9 cellular contexts compared by ENCODE assay signal in genomic region chr10:69056129-69056528, GRCh38. TPM values are rescaled to one million over a fixed set of nuclear protein-coding genes. Genes with fewer than 3 reads are reported as not detected.
A peak's percentile ranks its signal among the peaks of the same experiment; 100 is the strongest.
DNase-seq lines count a peak whose midpoint lies in the region; ATAC-seq lines count a peak whose summit lies in the region.
"Had no signal": no experiment of that assay in that cellular context is flagged by ENCODE, and none has a peak within 500 bp of the region (broad histone marks: within the 10 kb centered on the region; RNA-seq: fewer than 3 reads in every experiment).

No MANE protein-coding gene starts in this region.

- H3K79me2 ChIP-seq in ACC112 (ENCODE audit: control insufficient read depth, insufficient read depth, low read length, unreplicated experiment) = no peaks in the 10 kb centered on the region

- no peaks in the 10 kb centered on the region for H3K9me3 ChIP-seq in mucosa of rectum (ENCODE audit: control insufficient read depth in 2 of 2, low read length in 2 of 2)

- no peaks in the 10 kb centered on the region for H3K36me3 ChIP-seq in ACC112 (ENCODE audit: insufficient read depth, low read length)
- no peaks in the 10 kb centered on the region for H3K36me3 ChIP-seq in mucosa of rectum (ENCODE audit: control insufficient read depth in 2 of 2, insufficient read depth in 2 of 2, low read length in 2 of 2)

- no peak overlapping the region for H2AFZ ChIP-seq in ACC112 (ENCODE audit: low read length, unreplicated experiment)

- H3K9me3 Mint-ChIP-seq in activated naive CD8-positive, alpha-beta T cell treated with anti-CD3 and anti-CD28 coated beads, Interleukin-2, amount 10 ng/mL, durations not matched to agents 7 days and 5 days = no peaks in the 10 kb centered on the region

- peak overlapping the region; percentile 75 for H3K27ac Mint-ChIP-seq in activated naive CD8-positive, alpha-beta T cell treated with anti-CD3 and anti-CD28 coated beads, Interleukin-2, amount 10 ng/mL, durations not matched to agents 7 days and 5 days

- H3K4me3 ChIP-seq in ACC112 (ENCODE audit: low read depth, low read length) (no peak overlapping the region), mucosa of rectum (ENCODE audit: low read length in 2 of 2) (no peak overlapping the region)

- H3K4me1 ChIP-seq in ACC112 (ENCODE audit: control insufficient read depth, insufficient read depth, low read length, unreplicated experiment) (peaks cover 39% of the 10 kb centered on the region), mucosa of rectum (ENCODE audit: control insufficient read depth in 2 of 2, insufficient read depth in 2 of 2, low read length in 2 of 2) (peaks cover under 1 to 5% of the 10 kb centered on the region in 2 donors)

- H3K27me3 ChIP-seq in ACC112 (ENCODE audit: insufficient read depth, low read length) = no peaks in the 10 kb centered on the region
- no peaks in the 10 kb centered on the region for H3K27me3 ChIP-seq in mucosa of rectum (ENCODE audit: control insufficient read depth in 2 of 2, insufficient read depth in 2 of 2, low read length in 2 of 2)

- POLR2A ChIA-PET in activated naive CD8-positive, alpha-beta T cell treated with anti-CD3 and anti-CD28 coated beads, Interleukin-2, amount 10 ng/mL, durations not matched to agents 7 days and 5 days (lab: Charles Lee) = interaction anchor here (0.9 to 1.8 kb wide), 2 partner anchors 28 to 32 kb away, joined by 3 to 9 read pairs; partner anchors contain the start of gene SRGN

- ATAC-seq in GM19463 (IDR thresholded peaks at IDR 0.05; ENCODE audit: unreplicated experiment) (peak; percentile 35), GM19328 (IDR thresholded peaks at IDR 0.05; ENCODE audit: unreplicated experiment) (no peak)
- ATAC-seq in activated naive CD8-positive, alpha-beta T cell treated with anti-CD3 and anti-CD28 coated beads, Interleukin-2, amount 10 ng/mL, durations not matched to agents 7 days and 5 days (ENCODE audit: low read depth) = no peak

- peaks cover 54% of the 10 kb centered on the region for H3K4me1 Mint-ChIP-seq in activated naive CD8-positive, alpha-beta T cell treated with anti-CD3 and anti-CD28 coated beads, Interleukin-2, amount 10 ng/mL, durations not matched to agents 7 days and 5 days

- H3K27ac ChIP-seq in ACC112 (ENCODE audit: low read depth, low read length) (peak overlapping the region; percentile 41), mucosa of rectum (ENCODE audit: low read depth in 2 of 2, low read length in 2 of 2) (peak overlapping the region; percentile 61 to 73)

- H3K4me3 Mint-ChIP-seq in activated naive CD8-positive, alpha-beta T cell treated with anti-CD3 and anti-CD28 coated beads, Interleukin-2, amount 10 ng/mL, durations not matched to agents 7 days and 5 days = no peak overlapping the region

- DNase-seq in activated naive CD8-positive, alpha-beta T cell treated with anti-CD3 and anti-CD28 coated beads, Interleukin-2, amount 10 ng/mL, durations not matched to agents 7 days and 5 days = no peak
- no peak for DNase-seq in DMS79 (lab: John Stamatoyannopoulos, UW)
- DNase-seq in KG1 (lab: John Stamatoyannopoulos, UW) = no peak
- no peak for DNase-seq in NCI-H446 treated with DMSO at 0.1 percent for 48 hours (lab: John Stamatoyannopoulos, UW)
- DNase-seq: central memory CD4-positive, alpha-beta T cell had no signal

- no peak overlapping the region for H3K9ac ChIP-seq in mucosa of rectum (ENCODE audit: low read depth in 1 of 2, low read length in 2 of 2)

- H3K27me3 Mint-ChIP-seq in activated naive CD8-positive, alpha-beta T cell treated with anti-CD3 and anti-CD28 coated beads, Interleukin-2, amount 10 ng/mL, durations not matched to agents 7 days and 5 days = no peaks in the 10 kb centered on the region

- no peaks in the 10 kb centered on the region for H3K36me3 Mint-ChIP-seq in activated naive CD8-positive, alpha-beta T cell treated with anti-CD3 and anti-CD28 coated beads, Interleukin-2, amount 10 ng/mL, durations not matched to agents 7 days and 5 days

RNA-seq across cellular contexts. Expression of gene SRGN, which starts 31.8 kb away (rescaled TPM):
- total RNA-seq in activated naive CD8-positive, alpha-beta T cell treated with anti-CD3 and anti-CD28 coated beads, Interleukin-2, amount 10 ng/mL, durations not matched to agents 7 days and 5 days = 100 to 1,000 TPM; 162 to 167 TPM
